In the genomic region with DNA sequence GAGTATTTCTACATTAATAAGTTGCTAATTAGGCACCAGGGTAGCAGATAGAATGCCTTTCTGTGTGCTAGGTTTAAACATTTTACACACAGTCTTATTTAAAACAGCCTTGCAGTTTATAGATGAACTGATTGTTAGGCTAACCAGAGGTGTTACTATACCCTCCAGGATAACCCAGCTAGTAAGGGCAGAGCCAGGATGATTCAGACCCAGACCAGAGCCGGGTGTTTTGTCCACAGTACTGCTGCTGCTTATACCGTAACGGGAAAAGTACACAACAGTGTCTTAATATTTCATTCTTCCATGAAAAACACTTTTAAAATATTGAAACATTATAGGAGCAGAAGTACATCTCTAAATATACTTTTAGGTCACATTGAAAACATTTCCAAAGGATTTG, we compare ENCODE assay signal across 21 cellular contexts.
DNase-seq lines count a peak whose midpoint lies in the region; ATAC-seq and TF ChIP-seq lines count a peak whose summit lies in the region.
"Had no signal": no experiment of that assay in that cellular context is flagged by ENCODE, and none has a peak within 500 bp of the region (broad histone marks: within the 10 kb centered on the region; RNA-seq: fewer than 3 reads in every experiment).

No MANE protein-coding gene starts in this region.

- intact Hi-C loops in Calu3 (cut with micrococcal nuclease; ENCODE audit: unreplicated experiment): no loop called here

- peak overlapping the region in 1 of 11 experiments; percentile 5; a peak in 1 of 22 replicates for H3K9ac ChIP-seq in BLaER1 treated with 17β-estradiol and CSF1 and Interleukin-3, amounts not matched to agents 10 nM and 100 nM
- no peak overlapping the region for H3K9ac ChIP-seq in adipocyte (ENCODE audit: low read length)

- peaks cover 8% of the 10 kb centered on the region for H3K4me1 Mint-ChIP-seq in Calu3 (ENCODE audit: low read depth, unreplicated experiment)
- H3K4me1 Mint-ChIP-seq: mesothelial cell of epicardium, nephron progenitor cell had no signal

- CTCF ChIA-PET in Calu3 (lab: Charles Lee): no interaction called here

- BruUV-seq in Calu3 (replicated peaks; lab: Mats Ljungman, UMichigan): no TSS peak

- peaks cover 9 to 18% (median 12%) of the 10 kb centered on the region in 10 experiments; a peak in 19 of 20 replicates for H3K4me1 ChIP-seq in BLaER1 treated with 17β-estradiol and CSF1 and Interleukin-3, amounts not matched to agents 10 nM and 100 nM
- no peaks in the 10 kb centered on the region for H3K4me1 ChIP-seq in adipocyte (ENCODE audit: control insufficient read depth, insufficient read depth, low read length)
- no peaks in the 10 kb centered on the region for H3K4me1 ChIP-seq in hepatocyte (ENCODE audit: insufficient read depth)

- H3K27ac ChIP-seq in BLaER1 treated with 17β-estradiol and CSF1 and Interleukin-3, amounts not matched to agents 10 nM and 100 nM: no peak overlapping the region
- no peak overlapping the region for H3K27ac ChIP-seq in hepatocyte
- H3K27ac ChIP-seq: dorsolateral prefrontal cortex had no signal

- H3K4me3 Mint-ChIP-seq in Calu3 (ENCODE audit: low read depth, unreplicated experiment): no peak overlapping the region
- H3K4me3 Mint-ChIP-seq: activated CD4-positive, alpha-beta T cell treated with anti-CD3 and anti-CD28 coated beads for 36 hours; activated CD8-positive, alpha-beta memory T cell treated with anti-CD3 and anti-CD28 coated beads, Interleukin-2, amount 10 ng/mL, durations not matched to agents 7 days and 5 days; mesothelial cell of epicardium; nephron progenitor cell had no signal

- no peak overlapping the region for H2AFZ ChIP-seq in hepatocyte

- H3K27me3 ChIP-seq in BLaER1 treated with 17β-estradiol and CSF1 and Interleukin-3, amounts not matched to agents 10 nM and 100 nM: no peaks in the 10 kb centered on the region
- H3K27me3 ChIP-seq in adipocyte (replicated peaks; ENCODE audit: control insufficient read depth, insufficient read depth, low read length) (peaks cover 8% of the 10 kb centered on the region), hepatocyte (no peaks in the 10 kb centered on the region)

- TF ChIP-seq CTCF in hepatocyte (IDR thresholded peaks at IDR 0.05; ENCODE audit: poor library complexity): no peak
- TF ChIP-seq CTCF in Calu3 (IDR thresholded peaks at IDR 0.05; ENCODE audit: unreplicated experiment): no peak

- H3K9me3 Mint-ChIP-seq in Calu3 (ENCODE audit: low read depth, unreplicated experiment): peaks cover 2% of the 10 kb centered on the region
- H3K9me3 Mint-ChIP-seq: stimulated activated naive CD8-positive, alpha-beta T cell treated with anti-CD3 and anti-CD28 coated beads, Interleukin-15, amount 100 ng/mL, for 72 hours had no signal

- H4K20me1 ChIP-seq in BLaER1 treated with 17β-estradiol and CSF1 and Interleukin-3, amounts not matched to agents 10 nM and 100 nM: peaks cover 0 to 5% (median 0%) of the 10 kb centered on the region in 11 experiments; a peak in 1 of 22 replicates
- no peaks in the 10 kb centered on the region for H4K20me1 ChIP-seq in hepatocyte (ENCODE audit: insufficient read depth, poor library complexity, severe bottlenecking)

- 71% methylated on average over 3 of the region's 3 CpGs for WGBS in hepatocyte (ENCODE audit: low lambda C conversion rate, missing lambda C conversion rate)

- peaks cover 24% of the 10 kb centered on the region for H3K36me3 Mint-ChIP-seq in Calu3 (ENCODE audit: insufficient read depth, unreplicated experiment)

- no peak overlapping the region for H3K4me3 ChIP-seq in BLaER1 treated with 17β-estradiol and CSF1 and Interleukin-3, amounts not matched to agents 10 nM and 100 nM
- no peak overlapping the region for H3K4me3 ChIP-seq in adipocyte (ENCODE audit: low read length)
- H3K4me3 ChIP-seq in hepatocyte: no peak overlapping the region
- H3K4me3 ChIP-seq: dorsolateral prefrontal cortex, prostate gland had no signal

- peaks cover 3 to 8% (median 5%) of the 10 kb centered on the region in 11 experiments; a peak in 20 of 22 replicates for H3K9me3 ChIP-seq in BLaER1 treated with 17β-estradiol and CSF1 and Interleukin-3, amounts not matched to agents 10 nM and 100 nM (replicated peaks in 1 of 11)
- H3K9me3 ChIP-seq in adipocyte (ENCODE audit: control insufficient read depth, low read length): peaks cover 6% of the 10 kb centered on the region
- H3K9me3 ChIP-seq in hepatocyte (ENCODE audit: low read depth): peaks cover 5% of the 10 kb centered on the region
- H3K9me3 ChIP-seq: prostate gland had no signal

- no peaks in the 10 kb centered on the region for H3K9me2 ChIP-seq in hepatocyte (replicated peaks; ENCODE audit: insufficient read depth)

- H3K27me3 Mint-ChIP-seq in Calu3 (ENCODE audit: unreplicated experiment): no peaks in the 10 kb centered on the region
- H3K27me3 Mint-ChIP-seq: activated CD4-positive, alpha-beta T cell treated with anti-CD3 and anti-CD28 coated beads for 36 hours had no signal

- no peaks in the 10 kb centered on the region for H3K79me2 ChIP-seq in hepatocyte

- no peak for ATAC-seq in GM21529 (IDR thresholded peaks at IDR 0.05; ENCODE audit: unreplicated experiment)
- ATAC-seq in GM19351 (IDR thresholded peaks at IDR 0.05; ENCODE audit: unreplicated experiment): no peak
- ATAC-seq: activated CD8-positive, alpha-beta memory T cell treated with anti-CD3 and anti-CD28 coated beads, Interleukin-2, amount 10 ng/mL, durations not matched to agents 7 days and 5 days had no signal

- H3K4me2 ChIP-seq in BLaER1 treated with 17β-estradiol and CSF1 and Interleukin-3, amounts not matched to agents 10 nM and 100 nM: peak overlapping the region in 7 of 11 experiments; percentile 9 to 66 (median 31); a peak in 6 of 22 replicates
- no peak overlapping the region for H3K4me2 ChIP-seq in hepatocyte

- peak; percentile 31 for DNase-seq in GM03348 (ENCODE audit: low spot score)
- peak; percentile 16 for DNase-seq in adipocyte (ENCODE audit: low read depth)
- DNase-seq in glomerular visceral epithelial cell (ENCODE audit: extremely low spot score): peak; percentile 17
- no peak for DNase-seq in hepatocyte (ENCODE audit: low spot score)
- DNase-seq in Calu3: no peak
- DNase-seq: activated CD4-positive, alpha-beta T cell treated with anti-CD3 and anti-CD28 coated beads for 36 hours; activated CD8-positive, alpha-beta memory T cell treated with anti-CD3 and anti-CD28 coated beads, Interleukin-2, amount 10 ng/mL, durations not matched to agents 7 days and 5 days; erythroblast; glutamatergic neuron; MM.1S; NCI-H1436 treated with DMSO at 0.1 percent for 48 hours; NCI-H524; nephron progenitor cell; stimulated activated CD4-positive, alpha-beta T cell treated with anti-CD3 and anti-CD28 coated beads, Interleukin-4, amount 100 ng/mL, for 24 hours; stimulated activated naive CD8-positive, alpha-beta T cell treated with anti-CD3 and anti-CD28 coated beads, Interleukin-15, amount 100 ng/mL, for 72 hours had no signal

- H3K36me3 ChIP-seq in BLaER1 treated with 17β-estradiol and CSF1 and Interleukin-3, amounts not matched to agents 10 nM and 100 nM: peaks cover 18 to 37% (median 24%) of the 10 kb centered on the region in 11 experiments
- H3K36me3 ChIP-seq in adipocyte (ENCODE audit: control insufficient read depth, insufficient read depth, low read length, severe bottlenecking) (peaks cover 20% of the 10 kb centered on the region), hepatocyte (replicated peaks; ENCODE audit: insufficient read depth, low read depth) (peaks cover 6% of the 10 kb centered on the region)

- no peak overlapping the region for H3K27ac Mint-ChIP-seq in Calu3 (ENCODE audit: unreplicated experiment)
- H3K27ac Mint-ChIP-seq: activated CD8-positive, alpha-beta memory T cell treated with anti-CD3 and anti-CD28 coated beads, Interleukin-2, amount 10 ng/mL, durations not matched to agents 7 days and 5 days; mesothelial cell of epicardium; nephron progenitor cell had no signal

Comparison
In these comparisons a context has a peak if more than half of its experiments do, and no peak if none do; other contexts are left out.
1. DNase-seq: peak in GM03348 (single experiment), adipocyte (single experiment) and glomerular visceral epithelial cell (single experiment); none in hepatocyte (single experiment) and Calu3 (single experiment).